Comparison of ENCODE assay signal across 8 cellular contexts in genomic region chr2:232444409-232445148, GRCh38.
DNase-seq lines count a peak whose midpoint lies in the region; ATAC-seq lines count a peak whose summit lies in the region.

No MANE protein-coding gene starts in this region.

- H3K4me1 Mint-ChIP-seq in activated T-cell treated with anti-CD3 and anti-CD28 coated beads, Interleukin-2, amount 50 U/mL, for 24 hours (ENCODE audit: low read depth) = peaks cover 10% of the 10 kb centered on the region

- H3K4me3 Mint-ChIP-seq in activated T-cell treated with anti-CD3 and anti-CD28 coated beads, Interleukin-2, amount 50 U/mL, for 24 hours = no peak overlapping the region

- H3K9me3 Mint-ChIP-seq in activated T-cell treated with anti-CD3 and anti-CD28 coated beads, Interleukin-2, amount 50 U/mL, for 24 hours = no peaks in the 10 kb centered on the region

- peaks cover 2% of the 10 kb centered on the region for H3K27me3 Mint-ChIP-seq in activated T-cell treated with anti-CD3 and anti-CD28 coated beads, Interleukin-2, amount 50 U/mL, for 24 hours

- H3K27ac Mint-ChIP-seq in activated T-cell treated with anti-CD3 and anti-CD28 coated beads, Interleukin-2, amount 50 U/mL, for 24 hours = peak overlapping the region; percentile 33

- H3K36me3 Mint-ChIP-seq in activated T-cell treated with anti-CD3 and anti-CD28 coated beads, Interleukin-2, amount 50 U/mL, for 24 hours (ENCODE audit: low read depth) = no peaks in the 10 kb centered on the region

- peak; percentile 80 for DNase-seq in AG08396 (ENCODE audit: low spot score)
- peak; percentile 59 for DNase-seq in GM19238 (ENCODE audit: insufficient read length, low spot score)
- peak; percentile 62 for DNase-seq in OCI-M1 (lab: John Stamatoyannopoulos, UW)
- peak; percentile 80 for DNase-seq in activated T-cell treated with anti-CD3 and anti-CD28 coated beads, Interleukin-2, amount 50 U/mL, for 24 hours
- peak; percentile 37 for DNase-seq in foreskin melanocyte
- DNase-seq in stimulated activated CD4-positive, alpha-beta T cell treated with anti-CD3 and anti-CD28 coated beads, Interleukin-12 subunit alpha, Interleukin-12 subunit beta, amount 100 ng/mL, for 48 hours (ENCODE audit: low read depth in 2 of 3, low spot score in 1 of 3) = peak; percentile 68 to 74 (median 68)
- DNase-seq in NCI-H1105 (lab: John Stamatoyannopoulos, UW) = no peak

- ATAC-seq in GM21576 (IDR thresholded peaks at IDR 0.05; ENCODE audit: unreplicated experiment) = no peak
